Comparison of ENCODE assay signal across 1 cellular context in genomic region chr2:120912101-120912985, GRCh38.
TF ChIP-seq lines count a peak whose summit lies in the region.

No MANE protein-coding gene starts in this region.

TF ChIP-seq in A549, 52 proteins besides CTCF, POLR2A, EP300 and RAD21 (continued from another document):
- TF ChIP-seq CEBPB (IDR thresholded peaks at IDR 0.05), result 0 out of 4 replicates have a peak, but pooled peaks of 1 of the 2 experiments have one; percentile 12
- no peak for TF ChIP-seq NPAS2 (CRISPR knock-in tag; IDR thresholded peaks at IDR 0.05; ENCODE audit: borderline replicate concordance)
- no peak for TF ChIP-seq JUNB (IDR thresholded peaks at IDR 0.05)
- TF ChIP-seq FOSB (CRISPR knock-in tag; IDR thresholded peaks at IDR 0.05), result peak; percentile 56; the same call in 1 of the 2 replicates
- TF ChIP-seq SMC3 (IDR thresholded peaks at IDR 0.05), result peak; percentile 27; the same call in 2 of the 3 replicates
- TF ChIP-seq EHF (CRISPR knock-in tag; IDR thresholded peaks at IDR 0.05), result 0 out of 2 replicates have a peak, but pooled peaks have one; percentile 9
- peak; percentile 82 for TF ChIP-seq MAX (IDR thresholded peaks at IDR 0.05)
- TF ChIP-seq MAFK (IDR thresholded peaks at IDR 0.05; ENCODE audit: partially characterized antibody), result peak; percentile 84
TF ChIP-seq in A549: peak in this region for 15.
